1 cellular context compared by ENCODE assay signal in the genomic region with DNA sequence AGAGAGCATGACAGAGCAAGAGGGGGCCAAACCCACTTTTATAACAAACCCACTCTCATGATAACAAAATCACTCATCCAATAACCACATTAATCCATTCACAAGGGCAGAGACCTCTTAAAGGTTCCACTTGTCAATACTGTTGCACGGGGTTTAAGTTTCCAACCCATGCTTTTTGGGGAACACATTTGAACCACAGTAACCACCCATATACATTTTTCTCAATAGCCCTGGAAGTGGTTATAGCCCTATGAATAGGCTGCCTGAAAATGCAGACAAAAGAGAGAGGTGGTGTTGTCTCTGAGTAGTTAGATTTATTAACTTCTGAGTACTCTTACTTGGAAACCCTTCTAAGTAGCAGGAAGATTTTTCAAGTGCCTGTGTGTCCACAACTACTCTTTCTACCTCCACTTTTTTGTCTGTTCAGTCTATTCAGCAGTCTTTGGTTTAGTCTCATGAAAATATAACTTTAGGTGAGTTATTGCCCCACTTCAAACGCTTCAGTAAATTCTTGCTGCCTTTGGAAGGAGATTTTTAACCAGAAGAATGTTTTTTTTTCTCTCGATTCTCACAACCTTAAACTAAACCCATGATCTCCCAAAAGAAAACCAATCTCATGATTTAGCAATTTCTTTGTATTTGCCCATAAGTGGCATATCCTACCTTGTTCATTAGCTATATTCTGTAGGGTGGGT.
TF ChIP-seq lines count a peak whose summit lies in the region.

No MANE protein-coding gene starts in this region.

TF ChIP-seq in GM23338, 12 proteins besides CTCF, POLR2A, EP300 and RAD21 (continued from another document):
- no peak for TF ChIP-seq ZNF462 (CRISPR knock-in tag; IDR thresholded peaks at IDR 0.05)
TF ChIP-seq in GM23338: peak in this region for 0.
